Comparison of ENCODE assay signal across 9 cellular contexts in the genomic region with DNA sequence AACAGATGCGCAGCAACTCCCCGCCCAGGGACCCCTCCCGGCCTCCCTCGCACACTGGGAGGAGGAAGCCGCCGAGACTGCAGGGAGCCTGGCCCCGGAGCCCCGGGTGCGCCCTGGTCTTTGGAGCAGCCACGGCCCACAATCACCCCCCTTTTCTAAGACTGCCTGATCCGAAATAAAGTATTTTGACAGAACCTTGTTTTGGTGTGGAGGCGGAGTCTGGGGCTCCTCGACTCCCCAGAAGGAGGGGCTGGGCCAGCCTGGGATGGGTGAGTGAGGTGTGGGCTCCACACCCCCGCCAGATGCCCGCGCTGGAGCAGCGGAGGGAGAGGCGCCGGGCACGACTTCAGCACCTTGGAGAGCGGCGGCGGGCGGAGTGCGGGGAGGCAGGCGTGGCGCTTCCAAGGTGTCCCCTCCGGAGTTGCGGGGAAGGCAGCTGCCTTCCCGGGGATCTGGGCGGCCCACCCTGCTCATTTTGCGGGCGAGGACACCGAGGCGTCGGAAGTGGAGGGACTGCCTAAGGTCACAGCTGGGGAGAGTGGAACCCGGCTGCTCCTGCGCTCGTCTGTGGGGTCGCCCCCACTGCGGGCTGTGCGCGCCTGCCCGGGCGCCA. TPM values are rescaled to one million over a fixed set of nuclear protein-coding genes. Genes with fewer than 3 reads are reported as not detected.
A peak's percentile ranks its signal among the peaks of the same experiment; 100 is the strongest.
DNase-seq lines count a peak whose midpoint lies in the region; ATAC-seq, FAIRE-seq and TF ChIP-seq lines count a peak whose summit lies in the region.
"Had no signal": no experiment of that assay in that cellular context is flagged by ENCODE, and none has a peak within 500 bp of the region (broad histone marks: within the 10 kb centered on the region; RNA-seq: fewer than 3 reads in every experiment).

No MANE protein-coding gene starts in this region.

- H3K27ac ChIP-seq in heart left ventricle: no peak overlapping the region
- H3K27ac ChIP-seq in spleen: no peak overlapping the region

- TF ChIP-seq POLR2A in GM12892 (IDR thresholded peaks at IDR 0.05; ENCODE audit: low read depth, low read length) (no peak), heart left ventricle (IDR thresholded peaks at IDR 0.05) (no peak), spleen (IDR thresholded peaks at IDR 0.05) (no peak)

- WGBS in heart left ventricle, 4 donors: 5 to 20% (median 9%) methylated on average over 5 to 45 of the region's 45 CpGs
- WGBS in spleen, 5 donors: 8 to 13% (median 11%) methylated on average over 34 to 45 of the region's 45 CpGs

- no peak overlapping the region for H3K9ac ChIP-seq in NT2/D1 (ENCODE audit: insufficient read length, low read depth)

- DNase-seq in GM12892 (ENCODE audit: insufficient read length): peak; percentile 48
- peak; percentile 59 for DNase-seq in NT2/D1 (ENCODE audit: low read depth, low spot score)
- DNase-seq in activated T-cell treated with anti-CD3 and anti-CD28 coated beads, Interleukin-2, amount 50 U/mL, for 72 hours: peak; percentile 75 to 78
- peak; percentile 46 to 81 (median 59) for DNase-seq in heart left ventricle
- peak; percentile 84 for DNase-seq in spleen

- H3K9me3 Mint-ChIP-seq in activated T-cell treated with anti-CD3 and anti-CD28 coated beads, Interleukin-2, amount 50 U/mL, for 72 hours: no peaks in the 10 kb centered on the region

- H3K9me3 ChIP-seq in NT2/D1 (ENCODE audit: insufficient read depth, low read length) (no peaks in the 10 kb centered on the region), heart left ventricle (no peaks in the 10 kb centered on the region), spleen (no peaks in the 10 kb centered on the region)

- intact Hi-C loops in heart left ventricle (cut with DNase I): no loop called here
- intact Hi-C loops in spleen (cut with DNase I; ENCODE audit: low total_unique reads): no loop called here

- ATAC-seq in activated T-cell treated with anti-CD3 and anti-CD28 coated beads, Interleukin-2, amount 50 U/mL, for 72 hours (replicated peaks in 1 of 2): peak; percentile 74 to 77
- ATAC-seq in heart left ventricle (peak; percentile 66 to 83 (median 77)), HG02870 (IDR thresholded peaks at IDR 0.05; ENCODE audit: unreplicated experiment) (no peak), GM18907 (IDR thresholded peaks at IDR 0.05; ENCODE audit: unreplicated experiment) (no peak), HG02884 (IDR thresholded peaks at IDR 0.05; ENCODE audit: unreplicated experiment) (no peak)

- H3K36me3 ChIP-seq in NT2/D1 (ENCODE audit: insufficient read depth, insufficient read length, low read length): peaks cover 18% of the 10 kb centered on the region
- H3K36me3 ChIP-seq in heart left ventricle: peaks cover 0 to 35% (median 14%) of the 10 kb centered on the region in 9 donors
- peaks cover 0 to 42% (median 30%) of the 10 kb centered on the region in 6 donors for H3K36me3 ChIP-seq in spleen

- no peak for TF ChIP-seq CTCF in heart left ventricle (IDR thresholded peaks at IDR 0.05)
- no peak for TF ChIP-seq CTCF in spleen (IDR thresholded peaks at IDR 0.05 in 8 of 11, conservative IDR thresholded peaks at IDR 0.05 in 3 of 11)

- H3K27me3 ChIP-seq in NT2/D1 (ENCODE audit: insufficient read depth, insufficient read length): peaks cover 20% of the 10 kb centered on the region
- peaks cover 0 to 22% (median 6%) of the 10 kb centered on the region in 9 donors for H3K27me3 ChIP-seq in heart left ventricle
- H3K27me3 ChIP-seq in spleen (replicated peaks in 1 of 7): peaks cover 0 to 41% (median 15%) of the 10 kb centered on the region in 7 donors

- H3K4me1 ChIP-seq in NT2/D1 (ENCODE audit: insufficient read depth, insufficient read length) (peaks cover 5% of the 10 kb centered on the region), heart left ventricle (peaks cover 0 to 6% (median 1%) of the 10 kb centered on the region in 12 donors), spleen (peaks cover 0 to 8% (median 7%) of the 10 kb centered on the region in 6 donors)

- peaks cover 9% of the 10 kb centered on the region for H3K4me1 Mint-ChIP-seq in activated T-cell treated with anti-CD3 and anti-CD28 coated beads, Interleukin-2, amount 50 U/mL, for 72 hours (ENCODE audit: low read depth)

- H3K27me3 Mint-ChIP-seq in activated T-cell treated with anti-CD3 and anti-CD28 coated beads, Interleukin-2, amount 50 U/mL, for 72 hours (ENCODE audit: low read depth): peaks cover 18% of the 10 kb centered on the region

- no peak for FAIRE-seq in GM12892 (lab: Jason Lieb, UNC)
- FAIRE-seq: frontal cortex had no signal

- no peak overlapping the region for H3K27ac Mint-ChIP-seq in activated T-cell treated with anti-CD3 and anti-CD28 coated beads, Interleukin-2, amount 50 U/mL, for 72 hours

- no peaks in the 10 kb centered on the region for H3K36me3 Mint-ChIP-seq in activated T-cell treated with anti-CD3 and anti-CD28 coated beads, Interleukin-2, amount 50 U/mL, for 72 hours (ENCODE audit: insufficient read depth in 2 of 2)

- H3K4me3 ChIP-seq in NT2/D1 (ENCODE audit: insufficient read length, low read depth): no peak overlapping the region
- no peak overlapping the region for H3K4me3 ChIP-seq in heart left ventricle
- H3K4me3 ChIP-seq in spleen: no peak overlapping the region

- H3K4me3 Mint-ChIP-seq in activated T-cell treated with anti-CD3 and anti-CD28 coated beads, Interleukin-2, amount 50 U/mL, for 72 hours: no peak overlapping the region

RNA-seq across cellular contexts. Expression of gene SIRT6, which starts 9.4 kb away (rescaled TPM):
- 12.8 TPM for polyA plus RNA-seq in GM12892 (2012; ENCODE audit: missing spikeins)
- total RNA-seq in activated T-cell treated with anti-CD3 and anti-CD28 coated beads, Interleukin-2, amount 50 U/mL, for 72 hours: 10 to 100 TPM; 44.1 to 45.9 TPM
- total RNA-seq in heart left ventricle (10 to 100 TPM; 10.2 to 16.7 (median 12.7) TPM), spleen (10 to 100 TPM; 15.9 to 39.8 (median 27.7) TPM)
- polyA plus RNA-seq in heart left ventricle (10 to 100 TPM; 15.6 to 29.0 TPM), spleen (10 to 100 TPM; 23.1 to 37.5 (median 35.6) TPM)

RNA-seq across cellular contexts. Expression of gene ANKRD24, which starts 9.5 kb away (rescaled TPM):
- 0.74 TPM for polyA plus RNA-seq in GM12892 (2012; ENCODE audit: missing spikeins)
- 1 to 10 TPM; 2.8 to 4.1 TPM for total RNA-seq in activated T-cell treated with anti-CD3 and anti-CD28 coated beads, Interleukin-2, amount 50 U/mL, for 72 hours
- 1 to 10 TPM in 2 of 9 donors, under 1 TPM in 4, not detected in 3; 0.23 to 1.4 (median 0.51) TPM for total RNA-seq in heart left ventricle
- polyA plus RNA-seq in heart left ventricle: under 1 TPM; 0.12 to 0.30 TPM
- total RNA-seq in spleen: 1 to 10 TPM in 3 of 7 donors, under 1 TPM in 4; 0.67 to 2.2 (median 0.97) TPM
- 1 to 10 TPM in 1 of 3 donors, under 1 TPM in 2; 0.70 to 1.4 (median 0.80) TPM for polyA plus RNA-seq in spleen

RNA-seq across cellular contexts. Expression of gene CREB3L3, which starts 19.5 kb away (rescaled TPM):
- polyA plus RNA-seq in GM12892 (2012; ENCODE audit: missing spikeins): not detected
- total RNA-seq in activated T-cell treated with anti-CD3 and anti-CD28 coated beads, Interleukin-2, amount 50 U/mL, for 72 hours: under 1 TPM in 1 of 2 donors, not detected in 1; 0.10 TPM
- total RNA-seq in heart left ventricle (not detected), spleen (1 to 10 TPM in 1 of 7 donors, under 1 TPM in 2, not detected in 4; 0.19 to 1.1 (median 0.37) TPM)
- polyA plus RNA-seq in heart left ventricle (not detected), spleen (under 1 TPM in 1 of 3 donors, not detected in 2; 0.07 TPM)
- total RNA-seq: frontal cortex had no signal

RNA-seq across cellular contexts. Expression of gene MAP2K2, which starts 49.0 kb away (rescaled TPM):
- polyA plus RNA-seq in GM12892 (2012; ENCODE audit: missing spikeins): 52.3 TPM
- total RNA-seq in activated T-cell treated with anti-CD3 and anti-CD28 coated beads, Interleukin-2, amount 50 U/mL, for 72 hours: 100 to 1,000 TPM; 144 to 157 TPM
- total RNA-seq in heart left ventricle (100 to 1,000 TPM in 7 of 9 donors, 10 to 100 TPM in 2; 95.3 to 154 (median 108) TPM), spleen (100 to 1,000 TPM in 5 of 7 donors, 10 to 100 TPM in 2; 95.3 to 131 (median 101) TPM)
- polyA plus RNA-seq in heart left ventricle (100 to 1,000 TPM; 131 to 204 TPM), spleen (100 to 1,000 TPM; 117 to 165 (median 160) TPM)

RNA-seq across cellular contexts. Expression of gene EBI3, which starts 56.4 kb away (rescaled TPM):
- polyA plus RNA-seq in GM12892 (2012; ENCODE audit: missing spikeins): 166 TPM
- total RNA-seq in activated T-cell treated with anti-CD3 and anti-CD28 coated beads, Interleukin-2, amount 50 U/mL, for 72 hours: 10 to 100 TPM; 21.8 to 29.9 TPM
- total RNA-seq in heart left ventricle (1 to 10 TPM in 4 of 9 donors, under 1 TPM in 5; 0.27 to 5.6 (median 0.54) TPM), spleen (10 to 100 TPM; 16.2 to 60.6 (median 38.1) TPM)
- polyA plus RNA-seq in heart left ventricle (1 to 10 TPM in 1 of 2 donors, under 1 TPM in 1; 0.88 to 1.4 TPM), spleen (10 to 100 TPM; 15.0 to 32.9 (median 27.5) TPM)
- total RNA-seq: frontal cortex had no signal

Comparison
In these comparisons a context has a peak if more than half of its experiments do, and no peak if none do; other contexts are left out.
1. ATAC-seq: peak in activated T-cell treated with anti-CD3 and anti-CD28 coated beads, Interleukin-2, amount 50 U/mL, for 72 hours (2 of 2) and heart left ventricle (4 of 4); none in HG02870 (single experiment), GM18907 (single experiment) and HG02884 (single experiment).
2. Peak in every context shown above with its lines, with median percentiles within 50 percentile points of each other: DNase-seq.